ENCODE assay signal across 15 cellular contexts in genomic region chr9:83330207-83331196, GRCh38.
DNase-seq lines count a peak whose midpoint lies in the region; ATAC-seq and TF ChIP-seq lines count a peak whose summit lies in the region.
"Had no signal": no experiment of that assay in that cellular context is flagged by ENCODE, and none has a peak within 500 bp of the region (broad histone marks: within the 10 kb centered on the region; RNA-seq: fewer than 3 reads in every experiment).

No MANE protein-coding gene starts in this region.

- H2AFZ ChIP-seq in DND-41 (ENCODE audit: low read depth, low read length) (no peak overlapping the region), OCI-LY7 (ENCODE audit: low read length) (no peak overlapping the region)

- H3K9ac ChIP-seq in DND-41 (ENCODE audit: low read depth, low read length), result no peak overlapping the region

- no peaks in the 10 kb centered on the region for H3K27me3 ChIP-seq in DND-41 (ENCODE audit: insufficient read depth, low read length, poor library complexity)
- H3K27me3 ChIP-seq: neutrophil had no signal

- H3K9me3 Mint-ChIP-seq in glutamatergic neuron (ENCODE audit: unreplicated experiment), result peaks cover 9% of the 10 kb centered on the region
- H3K9me3 Mint-ChIP-seq: brain had no signal

- no peaks in the 10 kb centered on the region for H3K79me2 ChIP-seq in DND-41 (ENCODE audit: insufficient read depth, low read length)
- no peaks in the 10 kb centered on the region for H3K79me2 ChIP-seq in OCI-LY7 (ENCODE audit: insufficient read depth, low read depth, low read length)

- no peak for DNase-seq in DND-41
- no peak for DNase-seq in GM13977 (ENCODE audit: low spot score)
- peak; percentile 13 for DNase-seq in OCI-LY7 (ENCODE audit: low spot score)
- no peak for DNase-seq in fibroblast of mammary gland (ENCODE audit: low read depth)
- no peak for DNase-seq in glutamatergic neuron
- no peak for DNase-seq in left cardiac atrium
- DNase-seq: activated CD4-positive, alpha-beta T cell treated with anti-CD3 and anti-CD28 coated beads, Interleukin-2, amount 50 U/mL, for 48 hours; activated gamma-delta T cell; NCI-H187 treated with DMSO at 0.1 percent for 48 hours; T-helper 17 cell had no signal

- no TSS peak for BruUV-seq in OCI-LY7 (replicated peaks; lab: Mats Ljungman, UMichigan)

- H3K9me2 ChIP-seq in OCI-LY7 (ENCODE audit: insufficient read depth, low read length), result no peaks in the 10 kb centered on the region

- CTCF ChIA-PET in OCI-LY7 (lab: Charles Lee; ENCODE audit: unreplicated experiment), result interaction anchor here (1.2 kb wide), 1 partner anchor 213 kb away, joined by 4 read pairs; no protein-coding TSS in a partner anchor

- H4K20me1 ChIP-seq in DND-41 (ENCODE audit: insufficient read depth, low read length), result no peaks in the 10 kb centered on the region
- no peaks in the 10 kb centered on the region for H4K20me1 ChIP-seq in OCI-LY7 (ENCODE audit: insufficient read depth, low read length)

- in situ Hi-C loops in GM13977 (cut with MboI; ENCODE audit: low pct_unique_long_range_greater_than_20kb, low sequenced_read_pairs, unreplicated experiment), result loop anchor here (10.0 to 25.0 kb wide), 2 partner anchors 214 to 582 kb away; partner anchors contain the start of gene KIF27

- intact Hi-C loops in OCI-LY7 (cut with micrococcal nuclease; ENCODE audit: unreplicated experiment), result loop anchor here (5.0 kb wide), 2 partner anchors 382 to 582 kb away; no protein-coding TSS in a partner anchor
- intact Hi-C loops in left cardiac atrium (cut with DNase I), result loop anchor here (5.0 to 10.0 kb wide), 3 partner anchors 113 to 264 kb away; partner anchors contain the start of gene FRMD3 (in 1 of the 2)

- TF ChIP-seq CTCF in DND-41 (IDR thresholded peaks at IDR 0.05; ENCODE audit: borderline replicate concordance, extremely low read depth, low read length, poor library complexity, severe bottlenecking) (peak; percentile 27), GM13977 (IDR thresholded peaks at IDR 0.05; ENCODE audit: extremely low read depth, insufficient read depth, missing control alignments) (peak; percentile 17), OCI-LY7 (conservative IDR thresholded peaks at IDR 0.05; ENCODE audit: low read length) (peak; percentile 47), fibroblast of mammary gland (conservative IDR thresholded peaks at IDR 0.05; ENCODE audit: control insufficient read depth, insufficient read depth, low read depth, low read length) (peak; percentile 20), glutamatergic neuron (IDR thresholded peaks at IDR 0.05; ENCODE audit: partially characterized antibody, unreplicated experiment) (no peak)

- H3K9me3 ChIP-seq in DND-41 (ENCODE audit: insufficient read depth, low read length, severe bottlenecking) (no peaks in the 10 kb centered on the region), OCI-LY7 (ENCODE audit: low read length) (no peaks in the 10 kb centered on the region)
- H3K9me3 ChIP-seq: HAP-1, neutrophil had no signal

- peaks cover 10% of the 10 kb centered on the region for H3K27me3 Mint-ChIP-seq in glutamatergic neuron (ENCODE audit: unreplicated experiment)
- H3K27me3 Mint-ChIP-seq: brain had no signal

- H3K4me3 Mint-ChIP-seq in glutamatergic neuron (ENCODE audit: unreplicated experiment), result no peak overlapping the region
- H3K4me3 Mint-ChIP-seq: brain, T-helper 17 cell had no signal

- H3K27ac ChIP-seq in DND-41 (ENCODE audit: low read length) (no peak overlapping the region), OCI-LY7 (ENCODE audit: low read depth, low read length, poor library complexity, severe bottlenecking) (no peak overlapping the region)
- H3K27ac ChIP-seq: neutrophil had no signal

- H3K4me1 Mint-ChIP-seq in glutamatergic neuron (ENCODE audit: low read depth, unreplicated experiment), result peaks cover 29% of the 10 kb centered on the region

- no peak overlapping the region for H3K27ac Mint-ChIP-seq in glutamatergic neuron (ENCODE audit: unreplicated experiment)
- H3K27ac Mint-ChIP-seq: brain, T-helper 17 cell had no signal

- POLR2A ChIA-PET in OCI-LY7 (lab: Charles Lee), result interaction anchor here (0.6 kb wide), 1 partner anchor 749 kb away, joined by 6 read pairs; no protein-coding TSS in a partner anchor

- H3K4me1 ChIP-seq in DND-41 (ENCODE audit: insufficient read depth, low read length) (no peaks in the 10 kb centered on the region), OCI-LY7 (ENCODE audit: insufficient read depth, low read length, poor library complexity, severe bottlenecking) (no peaks in the 10 kb centered on the region)
- H3K4me1 ChIP-seq: HAP-1 had no signal

- H3K4me2 ChIP-seq in DND-41 (ENCODE audit: insufficient read depth, low read length) (no peak overlapping the region), OCI-LY7 (ENCODE audit: low read length) (no peak overlapping the region)

- ATAC-seq in DND-41 (ENCODE audit: insufficient read depth, low read depth) (no peak), GM19455 (IDR thresholded peaks at IDR 0.05; ENCODE audit: unreplicated experiment) (no peak), left cardiac atrium (no peak)
- ATAC-seq: T-helper 17 cell had no signal

- no peaks in the 10 kb centered on the region for H3K36me3 ChIP-seq in DND-41 (ENCODE audit: insufficient read depth, low read length)
- H3K36me3 ChIP-seq in OCI-LY7 (ENCODE audit: insufficient read depth, low read length), result no peaks in the 10 kb centered on the region
- H3K36me3 ChIP-seq: HAP-1 had no signal

- H3K36me3 Mint-ChIP-seq in glutamatergic neuron (ENCODE audit: unreplicated experiment), result no peaks in the 10 kb centered on the region

- no peak overlapping the region for H3K4me3 ChIP-seq in DND-41 (ENCODE audit: low read depth in 1 of 2, low read length in 2 of 2)
- H3K4me3 ChIP-seq in OCI-LY7 (ENCODE audit: low read depth, low read length, poor library complexity, severe bottlenecking), result no peak overlapping the region
- no peak overlapping the region for H3K4me3 ChIP-seq in fibroblast of mammary gland (ENCODE audit: control insufficient read depth, low read depth, low read length)
- H3K4me3 ChIP-seq: HAP-1, lung had no signal
